In the genomic region with DNA sequence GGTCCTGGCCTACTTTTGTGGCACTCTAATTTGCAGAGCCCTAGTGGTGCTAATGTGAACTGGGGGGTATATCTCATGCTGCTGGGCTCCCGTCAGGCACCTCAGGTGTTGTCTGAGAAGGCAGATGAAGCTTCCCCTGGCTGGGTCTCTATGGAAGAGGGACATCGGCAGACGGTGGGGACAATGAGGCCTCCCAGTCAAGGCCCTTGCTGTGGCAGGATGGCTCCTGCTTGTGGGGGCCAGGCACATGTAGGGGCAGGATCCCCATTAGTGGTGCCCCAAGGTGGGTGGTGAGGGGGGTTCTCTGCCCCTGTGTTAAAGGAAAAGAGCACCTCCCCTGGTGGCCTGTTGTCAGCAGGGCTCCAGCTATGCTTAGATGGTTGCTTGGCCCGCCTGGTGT, we compare ENCODE assay signal across 30 cellular contexts.
"Had no signal": no experiment of that assay in that cellular context is flagged by ENCODE, and none has a peak within 500 bp of the region (broad histone marks: within the 10 kb centered on the region; RNA-seq: fewer than 3 reads in every experiment).

No MANE protein-coding gene starts in this region.

- H3K9me3 ChIP-seq: ascending aorta, Peyer's patch had no signal

- H3K27me3 Mint-ChIP-seq: activated naive CD8-positive, alpha-beta T cell treated with anti-CD3 and anti-CD28 coated beads, Interleukin-2, amount 10 ng/mL, durations not matched to agents 7 days and 5 days had no signal

- H3K36me3 ChIP-seq: ascending aorta, cardiac muscle cell, Peyer's patch had no signal

- ATAC-seq: K562, PC-3 had no signal

- DNase-seq: activated B cell treated with CpG ODN at 0.5 μM for 24 hours; activated CD4-positive, alpha-beta memory T cell treated with anti-CD3 and anti-CD28 coated beads, Interleukin-2, amount 10 ng/mL, durations not matched to agents 7 days and 5 days; activated CD4-positive, alpha-beta T cell treated with anti-CD3 and anti-CD28 coated beads for 48 hours; activated CD4-positive, CD25-positive, alpha-beta regulatory T cell treated with anti-CD3 and anti-CD28 coated beads, Interleukin-2, amount 50 U/mL, for 72 hours; activated gamma-delta T cell; activated naive CD4-positive, alpha-beta T cell treated with Interleukin-2 at 50 U/mL for 16 hours; activated naive CD8-positive, alpha-beta T cell treated with anti-CD3 and anti-CD28 coated beads, Interleukin-2, amount 10 ng/mL, durations not matched to agents 7 days and 5 days; activated T-cell treated with anti-CD3 and anti-CD28 coated beads, Interleukin-2, amount 50 U/mL, for 24 hours; amygdala; NCI-H1105; NCI-H1417 treated with DMSO at 0.1 percent for 48 hours; NCI-H187 treated with DMSO at 0.1 percent for 48 hours; NCI-H2081; NCI-H226; NCI-H446 treated with DMSO at 0.1 percent for 48 hours; NCI-H524; PC-3; Peyer's patch; RPMI8226; SIG-M5; SW 1271; T-helper 1 cell; T-helper 2 cell; T-helper 9 cell had no signal

- H3K4me1 ChIP-seq: Peyer's patch had no signal

- H3K27me3 ChIP-seq: ascending aorta, cardiac muscle cell, Peyer's patch had no signal

- H3K4me3 ChIP-seq: ascending aorta, cardiac muscle cell, K562, Peyer's patch had no signal

- H3K36me3 Mint-ChIP-seq: activated naive CD4-positive, alpha-beta T cell treated with anti-CD3 and anti-CD28 coated beads, Interleukin-2, amount 50 U/mL, for 24 hours; activated naive CD8-positive, alpha-beta T cell treated with anti-CD3 and anti-CD28 coated beads, Interleukin-2, amount 10 ng/mL, durations not matched to agents 7 days and 5 days had no signal

- H3K27ac Mint-ChIP-seq: activated B cell treated with CpG ODN at 0.5 μM for 24 hours; activated CD4-positive, alpha-beta memory T cell treated with anti-CD3 and anti-CD28 coated beads, Interleukin-2, amount 10 ng/mL, durations not matched to agents 7 days and 5 days; activated naive CD4-positive, alpha-beta T cell treated with anti-CD3 and anti-CD28 coated beads, Interleukin-2, amount 50 U/mL, for 24 hours; activated naive CD8-positive, alpha-beta T cell treated with anti-CD3 and anti-CD28 coated beads, Interleukin-2, amount 10 ng/mL, durations not matched to agents 7 days and 5 days; activated T-cell treated with anti-CD3 and anti-CD28 coated beads, Interleukin-2, amount 50 U/mL, for 24 hours; activated T-helper 2 cell treated with anti-CD3 and anti-CD28 coated beads, Interferon-gamma antibody, Interleukin-2, Interleukin-4, amounts not matched to agents 10 μg/mL and 5 μg/mL and 100 μg/mL, durations not matched to agents 14 hours and 24 hours and 36 hours had no signal

- H3K9me3 Mint-ChIP-seq: activated CD4-positive, alpha-beta memory T cell treated with anti-CD3 and anti-CD28 coated beads, Interleukin-2, amount 10 ng/mL, durations not matched to agents 7 days and 5 days had no signal

- H3K4me3 Mint-ChIP-seq: activated B cell treated with CpG ODN at 0.5 μM for 24 hours; activated CD4-positive, alpha-beta memory T cell treated with anti-CD3 and anti-CD28 coated beads, Interleukin-2, amount 10 ng/mL, durations not matched to agents 7 days and 5 days; activated naive CD4-positive, alpha-beta T cell treated with anti-CD3 and anti-CD28 coated beads, Interleukin-2, amount 50 U/mL, for 24 hours; activated naive CD8-positive, alpha-beta T cell treated with anti-CD3 and anti-CD28 coated beads, Interleukin-2, amount 10 ng/mL, durations not matched to agents 7 days and 5 days; activated T-cell treated with anti-CD3 and anti-CD28 coated beads, Interleukin-2, amount 50 U/mL, for 24 hours had no signal

- H3K27ac ChIP-seq: ascending aorta, cardiac muscle cell, Peyer's patch, VCaP had no signal

- H3K4me1 Mint-ChIP-seq: activated CD4-positive, alpha-beta memory T cell treated with anti-CD3 and anti-CD28 coated beads, Interleukin-2, amount 10 ng/mL, durations not matched to agents 7 days and 5 days; activated naive CD8-positive, alpha-beta T cell treated with anti-CD3 and anti-CD28 coated beads, Interleukin-2, amount 10 ng/mL, durations not matched to agents 7 days and 5 days had no signal
